Comparison of ENCODE assay signal across 24 cellular contexts in the genomic region with DNA sequence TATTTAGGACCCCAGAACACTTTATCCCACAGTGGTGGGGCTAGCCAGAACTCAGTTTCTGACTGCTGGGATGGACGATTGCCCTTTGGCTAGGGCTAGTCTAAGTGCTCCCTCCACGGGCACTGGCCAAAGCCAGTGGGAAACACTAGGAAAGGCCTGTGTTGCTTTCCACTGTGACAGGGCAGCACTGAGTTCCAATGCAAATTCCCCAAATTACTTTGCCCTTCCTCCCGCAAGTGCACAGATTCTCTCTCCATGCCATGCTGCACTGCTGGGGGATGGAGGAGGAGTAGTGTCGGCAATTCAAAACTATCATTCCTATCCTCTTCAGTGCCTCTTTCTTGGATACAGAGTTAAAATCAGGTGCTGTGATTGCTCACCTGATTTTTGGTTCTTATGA.
A peak's percentile ranks its signal among the peaks of the same experiment; 100 is the strongest.
DNase-seq lines count a peak whose midpoint lies in the region; ATAC-seq, FAIRE-seq and TF ChIP-seq lines count a peak whose summit lies in the region.
"Had no signal": no experiment of that assay in that cellular context is flagged by ENCODE, and none has a peak within 500 bp of the region (broad histone marks: within the 10 kb centered on the region; RNA-seq: fewer than 3 reads in every experiment).

No MANE protein-coding gene starts in this region.

- peak overlapping the region in 1 of 3 experiments; percentile 56; a peak in 3 of 7 replicates for H3K27ac Mint-ChIP-seq in H9
- no peak overlapping the region for H3K27ac Mint-ChIP-seq in activated T-helper 2 cell treated with anti-CD3 and anti-CD28 coated beads, Interferon-gamma antibody, Interleukin-2, Interleukin-4, amounts not matched to agents 10 μg/mL and 5 μg/mL and 100 μg/mL, durations not matched to agents 14 hours and 24 hours and 36 hours
- H3K27ac Mint-ChIP-seq: CD4-positive, alpha-beta T cell; CD8-positive, alpha-beta memory T cell; HFFc6 had no signal

- H3K4me2 ChIP-seq in H9 (ENCODE audit: insufficient read depth, insufficient read length, low read length), result no peak overlapping the region
- 0 out of 4 replicates have a peak overlapping the region, but pooled peaks of 1 of the 2 experiments have one; percentile 4 for H3K4me2 ChIP-seq in H1 (ENCODE audit: insufficient read depth in 1 of 2, low read depth in 2 of 2, low read length in 2 of 2)
- H3K4me2 ChIP-seq: A549; BLaER1 treated with 17β-estradiol and CSF1 and Interleukin-3, amounts not matched to agents 10 nM and 100 nM had no signal

- H3K79me1 ChIP-seq in H9 (ENCODE audit: insufficient read depth, low read depth, low read length, poor library complexity, severe bottlenecking) (peaks cover 4% of the 10 kb centered on the region), H1 (ENCODE audit: low read depth, low read length) (no peaks in the 10 kb centered on the region)

- TF ChIP-seq EP300 in H1 (IDR thresholded peaks at IDR 0.05; ENCODE audit: borderline replicate concordance in 1 of 2, low read depth in 2 of 2, low read length in 2 of 2) (no peak), gastroesophageal sphincter (IDR thresholded peaks at IDR 0.05) (no peak)

- H3K4me1 ChIP-seq in H9 (ENCODE audit: insufficient read depth, low read length), result peaks cover 10% of the 10 kb centered on the region; the same call in 1 of the 2 replicates
- peaks cover 2 to 20% (median 9%) of the 10 kb centered on the region in 4 experiments; a peak in 6 of 7 replicates for H3K4me1 ChIP-seq in H1 (replicated peaks in 1 of 4; ENCODE audit: control insufficient read depth in 3 of 4, insufficient read depth in 4 of 4, low read length in 3 of 4)
- H3K4me1 ChIP-seq in kidney (ENCODE audit: control insufficient read depth in 1 of 2, insufficient read depth in 1 of 2, low read depth in 1 of 2, low read length in 2 of 2), result no peaks in the 10 kb centered on the region
- H3K4me1 ChIP-seq in gastroesophageal sphincter, result no peaks in the 10 kb centered on the region
- H3K4me1 ChIP-seq: A549, BE2C had no signal

- peaks cover 41 to 48% of the 10 kb centered on the region in 2 experiments for H3K4me1 Mint-ChIP-seq in H9
- no peaks in the 10 kb centered on the region for H3K4me1 Mint-ChIP-seq in activated T-helper 2 cell treated with anti-CD3 and anti-CD28 coated beads, Interferon-gamma antibody, Interleukin-2, Interleukin-4, amounts not matched to agents 10 μg/mL and 5 μg/mL and 100 μg/mL, durations not matched to agents 14 hours and 24 hours and 36 hours (ENCODE audit: low read depth)
- H3K4me1 Mint-ChIP-seq: CD14-positive monocyte; CD8-positive, alpha-beta memory T cell had no signal

- no peak overlapping the region for H4K5ac ChIP-seq in H9 (ENCODE audit: insufficient read length, low read depth, low read length)
- no peak overlapping the region for H4K5ac ChIP-seq in H1 (ENCODE audit: insufficient read length, low read depth, low read length)

- TF ChIP-seq POLR2A in H1 (IDR thresholded peaks at IDR 0.05; ENCODE audit: control extremely low read depth in 1 of 2, low read depth in 2 of 2, low read length in 2 of 2), result no peak
- TF ChIP-seq POLR2A in gastroesophageal sphincter (IDR thresholded peaks at IDR 0.05), result no peak

- no peak overlapping the region for H3K9ac ChIP-seq in H9 (ENCODE audit: extremely low read depth, insufficient read length, low read length)
- no peak overlapping the region for H3K9ac ChIP-seq in H1 (replicated peaks in 1 of 4; ENCODE audit: extremely low read depth in 1 of 4, low read depth in 3 of 4, low read length in 3 of 4)
- no peak overlapping the region for H3K9ac ChIP-seq in kidney (ENCODE audit: low read length in 2 of 2)
- H3K9ac ChIP-seq: BLaER1 treated with 17β-estradiol and CSF1 and Interleukin-3, amounts not matched to agents 10 nM and 100 nM had no signal

- H3K4me3 Mint-ChIP-seq in H9, result no peak overlapping the region
- H3K4me3 Mint-ChIP-seq in activated T-helper 2 cell treated with anti-CD3 and anti-CD28 coated beads, Interferon-gamma antibody, Interleukin-2, Interleukin-4, amounts not matched to agents 10 μg/mL and 5 μg/mL and 100 μg/mL, durations not matched to agents 14 hours and 24 hours and 36 hours (ENCODE audit: low read depth), result no peak overlapping the region
- H3K4me3 Mint-ChIP-seq: CD14-positive monocyte; CD4-positive, alpha-beta T cell; CD8-positive, alpha-beta memory T cell; HFFc6 had no signal

- WGBS in H9 (ENCODE audit: extremely low coverage, insufficient read length, low lambda C conversion rate), result no CpG with 5 or more reads among the region's 4 CpGs
- WGBS in H1 (ENCODE audit: extremely low coverage in 1 of 2, insufficient coverage in 1 of 2, insufficient read length in 1 of 2, insufficient replicate concordance in 2 of 2, low coverage in 1 of 2, low lambda C conversion rate in 2 of 2, missing lambda C conversion rate in 1 of 2), 2 experiments, result 72% methylated on average over 4 of the region's 4 CpGs; no CpG with 5 or more reads in 1 of the 2 experiments
- WGBS in gastroesophageal sphincter (ENCODE audit: low coverage in 1 of 2), 2 donors, result 84 to 94% methylated on average over 2 to 4 of the region's 4 CpGs

- no peak for TF ChIP-seq RAD21 in H1 (IDR thresholded peaks at IDR 0.05 in 1 of 2, conservative IDR thresholded peaks at IDR 0.05 in 1 of 2; ENCODE audit: low read depth in 2 of 2, low read length in 2 of 2)

- H2BK12ac ChIP-seq in H9 (ENCODE audit: insufficient read length, low read depth, low read length) (no peak overlapping the region), H1 (ENCODE audit: low read depth, low read length) (no peak overlapping the region)

- no peak overlapping the region for H3K4me3 ChIP-seq in H1 (ENCODE audit: extremely low read depth in 1 of 4, insufficient read depth in 2 of 4, low read depth in 3 of 4, low read length in 4 of 4)
- no peak overlapping the region for H3K4me3 ChIP-seq in kidney (ENCODE audit: low read length in 2 of 2)
- no peak overlapping the region for H3K4me3 ChIP-seq in gastroesophageal sphincter
- H3K4me3 ChIP-seq: A549; BLaER1 treated with 17β-estradiol and CSF1 and Interleukin-3, amounts not matched to agents 10 nM and 100 nM; GM12878; HAP-1 had no signal

- H4K8ac ChIP-seq in H9 (replicated peaks; ENCODE audit: insufficient read length, low read depth, low read length), result no peak overlapping the region
- no peak overlapping the region for H4K8ac ChIP-seq in H1 (ENCODE audit: extremely low read depth, insufficient read depth, low read length)

- H2BK15ac ChIP-seq in H9 (ENCODE audit: low read depth, low read length) (no peak overlapping the region), H1 (ENCODE audit: low read length) (no peak overlapping the region; the same call in 1 of the 2 replicates)

- no peak overlapping the region for H3K4ac ChIP-seq in H9 (ENCODE audit: low read depth, low read length)
- H3K4ac ChIP-seq in H1 (replicated peaks; ENCODE audit: insufficient read length, low read depth, low read length), result no peak overlapping the region

- H4K91ac ChIP-seq in H9 (ENCODE audit: insufficient read length, low read depth, low read length) (no peak overlapping the region), H1 (replicated peaks; ENCODE audit: insufficient read length, low read length) (no peak overlapping the region)

- H2BK20ac ChIP-seq in H9 (ENCODE audit: low read depth, low read length, poor library complexity, severe bottlenecking) (no peak overlapping the region), H1 (ENCODE audit: low read length) (0 out of 2 replicates have a peak overlapping the region, but pooled peaks have one; percentile 72)

- POLR2A ChIA-PET in H1 (lab: Charles Lee; ENCODE audit: partially characterized antibody), result no interaction called here

- no peaks in the 10 kb centered on the region for H4K20me1 ChIP-seq in H9 (ENCODE audit: control insufficient read depth, insufficient read depth, insufficient read length)
- H4K20me1 ChIP-seq in H1 (replicated peaks in 1 of 2; ENCODE audit: control insufficient read depth in 1 of 2, insufficient read depth in 2 of 2, low read length in 2 of 2), result no peaks in the 10 kb centered on the region
- H4K20me1 ChIP-seq: BLaER1 treated with 17β-estradiol and CSF1 and Interleukin-3, amounts not matched to agents 10 nM and 100 nM had no signal

- intact Hi-C loops in activated T-helper 2 cell treated with anti-CD3 and anti-CD28 coated beads, Interferon-gamma antibody, Interleukin-2, Interleukin-4, amounts not matched to agents 10 μg/mL and 5 μg/mL and 100 μg/mL, durations not matched to agents 14 hours and 24 hours and 36 hours (cut with micrococcal nuclease), result no loop called here
- intact Hi-C loops in kidney (cut with DNase I), result no loop called here

- H3K14ac ChIP-seq in H9 (ENCODE audit: insufficient read depth, low read length), result no peak overlapping the region
- no peak overlapping the region for H3K14ac ChIP-seq in H1 (ENCODE audit: insufficient read length)

- CTCF ChIA-PET in H1 (lab: Charles Lee; ENCODE audit: partially characterized antibody), result interaction anchor here (0.7 to 4.2 kb wide), 5 partner anchors 12 to 109 kb away, joined by 3 to 29 read pairs (median 7); partner anchors contain the start of gene SH3GL3

- FAIRE-seq in H1 (lab: Jason Lieb, UNC), result no peak
- FAIRE-seq in kidney (lab: Jason Lieb, UNC), result no peak
- FAIRE-seq: A549, D721Med, GM12878 had no signal

- no peaks in the 10 kb centered on the region; the same call in 1 of the 2 replicates for H3K27me3 Mint-ChIP-seq in H9 (ENCODE audit: low read depth)
- H3K27me3 Mint-ChIP-seq in activated T-helper 2 cell treated with anti-CD3 and anti-CD28 coated beads, Interferon-gamma antibody, Interleukin-2, Interleukin-4, amounts not matched to agents 10 μg/mL and 5 μg/mL and 100 μg/mL, durations not matched to agents 14 hours and 24 hours and 36 hours (ENCODE audit: low read depth), result peaks cover 9% of the 10 kb centered on the region
- H3K27me3 Mint-ChIP-seq: CD8-positive, alpha-beta memory T cell had no signal

- H3K23me2 ChIP-seq in H9 (ENCODE audit: insufficient read length, low read depth, low read length, poor library complexity, severe bottlenecking) (no peaks in the 10 kb centered on the region), H1 (ENCODE audit: low read depth, low read length) (no peaks in the 10 kb centered on the region)

- H3K56ac ChIP-seq in H9 (ENCODE audit: insufficient read length, low read depth, low read length), result no peak overlapping the region
- H3K56ac ChIP-seq in H1 (replicated peaks; ENCODE audit: insufficient read length, low read depth, low read length), result no peak overlapping the region

- H3K27me3 ChIP-seq in H9 (ENCODE audit: insufficient read depth, low read length) (no peaks in the 10 kb centered on the region), H1 (replicated peaks in 1 of 4; ENCODE audit: control insufficient read depth in 3 of 4, extremely low read depth in 1 of 4, insufficient read depth in 3 of 4, low read length in 3 of 4) (no peaks in the 10 kb centered on the region), gastroesophageal sphincter (no peaks in the 10 kb centered on the region)
- H3K27me3 ChIP-seq: BLaER1 treated with 17β-estradiol and CSF1 and Interleukin-3, amounts not matched to agents 10 nM and 100 nM had no signal

- peaks cover 15 to 19% of the 10 kb centered on the region in 2 experiments for H3K9me3 Mint-ChIP-seq in H9
- H3K9me3 Mint-ChIP-seq in activated T-helper 2 cell treated with anti-CD3 and anti-CD28 coated beads, Interferon-gamma antibody, Interleukin-2, Interleukin-4, amounts not matched to agents 10 μg/mL and 5 μg/mL and 100 μg/mL, durations not matched to agents 14 hours and 24 hours and 36 hours, result no peaks in the 10 kb centered on the region

- no peak for TF ChIP-seq CTCF in H9 (conservative IDR thresholded peaks at IDR 0.05)
- TF ChIP-seq CTCF in H1 (IDR thresholded peaks at IDR 0.05; ENCODE audit: control extremely low read depth in 1 of 3, insufficient read depth in 1 of 3, low read depth in 1 of 3, low read length in 3 of 3), result no peak
- TF ChIP-seq CTCF in kidney (IDR thresholded peaks at IDR 0.05; ENCODE audit: borderline replicate concordance, extremely low read depth, insufficient read depth), result no peak
- TF ChIP-seq CTCF in gastroesophageal sphincter (IDR thresholded peaks at IDR 0.05), result no peak

- H3K36me3 ChIP-seq in H1 (ENCODE audit: control insufficient read depth in 2 of 4, insufficient read depth in 4 of 4, low read length in 3 of 4) (no peaks in the 10 kb centered on the region), kidney (ENCODE audit: control insufficient read depth in 1 of 2, insufficient read depth in 2 of 2, low read length in 2 of 2) (no peaks in the 10 kb centered on the region), gastroesophageal sphincter (no peaks in the 10 kb centered on the region)
- H3K36me3 ChIP-seq: BE2C; BLaER1 treated with 17β-estradiol and CSF1 and Interleukin-3, amounts not matched to agents 10 nM and 100 nM; HAP-1 had no signal

- peaks cover 3 to 18% (median 12%) of the 10 kb centered on the region in 3 experiments; a peak in 6 of 7 replicates for H3K36me3 Mint-ChIP-seq in H9 (ENCODE audit: insufficient read depth in 1 of 3, low read depth in 3 of 3)
- no peaks in the 10 kb centered on the region for H3K36me3 Mint-ChIP-seq in activated T-helper 2 cell treated with anti-CD3 and anti-CD28 coated beads, Interferon-gamma antibody, Interleukin-2, Interleukin-4, amounts not matched to agents 10 μg/mL and 5 μg/mL and 100 μg/mL, durations not matched to agents 14 hours and 24 hours and 36 hours (ENCODE audit: low read depth)
- H3K36me3 Mint-ChIP-seq: CD14-positive monocyte; CD8-positive, alpha-beta memory T cell had no signal

- no peak overlapping the region for H2BK5ac ChIP-seq in H9 (ENCODE audit: insufficient read length, low read length)
- H2BK5ac ChIP-seq in H1 (ENCODE audit: low read depth, low read length), result no peak overlapping the region

- H3K9me3 ChIP-seq in H9 (ENCODE audit: control insufficient read depth, low read depth, low read length) (no peaks in the 10 kb centered on the region), H1 (ENCODE audit: insufficient read depth in 2 of 2, low read depth in 1 of 2, low read length in 1 of 2) (0 out of 4 replicates have a peak, but pooled peaks cover 0 to 6% of the 10 kb centered on the region in 2 experiments), kidney (ENCODE audit: control insufficient read depth in 1 of 2, low read length in 2 of 2) (peaks cover 0 to 2% of the 10 kb centered on the region in 2 donors), gastroesophageal sphincter (peaks cover 0 to 20% (median 0%) of the 10 kb centered on the region in 3 donors)
- H3K9me3 ChIP-seq: A549, BE2C, HAP-1 had no signal

- no peak for ATAC-seq in gastroesophageal sphincter
- ATAC-seq: A549, GM12878 had no signal

- H2AFZ ChIP-seq in H9 (ENCODE audit: low read length) (no peak overlapping the region), H1 (ENCODE audit: low read length) (no peak overlapping the region)

- H3T11ph ChIP-seq in H9 (ENCODE audit: low read length), result no peak overlapping the region

- H3K18ac ChIP-seq in H9 (ENCODE audit: insufficient read length, low read depth, low read length) (peak overlapping the region; percentile 42), H1 (ENCODE audit: extremely low read depth, low read length) (no peak overlapping the region)

- H3K23ac ChIP-seq in H9 (ENCODE audit: insufficient read length, low read depth, low read length) (no peak overlapping the region), H1 (ENCODE audit: insufficient read length) (no peak overlapping the region)

- no peak overlapping the region for H2AK5ac ChIP-seq in H9 (ENCODE audit: insufficient read length, low read length)
- H2AK5ac ChIP-seq in H1 (ENCODE audit: low read depth, low read length), result no peak overlapping the region

- no peak overlapping the region for H2BK120ac ChIP-seq in H9 (ENCODE audit: low read depth, low read length, poor library complexity, severe bottlenecking)
- H2BK120ac ChIP-seq in H1 (replicated peaks; ENCODE audit: low read depth, low read length), result peak overlapping the region; percentile 64

- DNase-seq in H9 (no peak), H1 (ENCODE audit: low read depth in 1 of 2, low spot score in 2 of 2) (no peak), islet precursor cell (peak; percentile 61), amygdala (lab: John Stamatoyannopoulos, UW) (no peak), kidney (no peak)
- no peak for DNase-seq in activated T-helper 2 cell treated with anti-CD3 and anti-CD28 coated beads, Interferon-gamma antibody, Interleukin-2, Interleukin-4, amounts not matched to agents 10 μg/mL and 5 μg/mL and 100 μg/mL, durations not matched to agents 14 hours and 24 hours and 36 hours (ENCODE audit: low spot score)
- DNase-seq: 8988T; ACHN; AML-193; BE2C; CD4-positive, alpha-beta T cell; CD8-positive, alpha-beta memory T cell; DMS 273 treated with DMSO at 0.1 percent for 48 hours; DMS79; EL; GDM1; HFFc6 had no signal

- H3K27ac ChIP-seq in H9 (ENCODE audit: insufficient read length, low read depth, low read length) (no peak overlapping the region), H1 (ENCODE audit: low read depth, low read length) (no peak overlapping the region), kidney (ENCODE audit: low read depth in 2 of 2, low read length in 2 of 2) (no peak overlapping the region), gastroesophageal sphincter (no peak overlapping the region)
- H3K27ac ChIP-seq: A549; BLaER1 treated with 17β-estradiol and CSF1 and Interleukin-3, amounts not matched to agents 10 nM and 100 nM had no signal

- H3K79me2 ChIP-seq in H9 (ENCODE audit: insufficient read depth, low read length), result no peaks in the 10 kb centered on the region; the same call in 1 of the 2 replicates
- H3K79me2 ChIP-seq in H1 (ENCODE audit: control insufficient read depth in 1 of 2, insufficient read depth in 2 of 2, low read length in 2 of 2), result peaks cover 0 to 10% of the 10 kb centered on the region in 2 experiments; a peak in 1 of 4 replicates
